9 cellular contexts compared by ENCODE assay signal in the genomic region with DNA sequence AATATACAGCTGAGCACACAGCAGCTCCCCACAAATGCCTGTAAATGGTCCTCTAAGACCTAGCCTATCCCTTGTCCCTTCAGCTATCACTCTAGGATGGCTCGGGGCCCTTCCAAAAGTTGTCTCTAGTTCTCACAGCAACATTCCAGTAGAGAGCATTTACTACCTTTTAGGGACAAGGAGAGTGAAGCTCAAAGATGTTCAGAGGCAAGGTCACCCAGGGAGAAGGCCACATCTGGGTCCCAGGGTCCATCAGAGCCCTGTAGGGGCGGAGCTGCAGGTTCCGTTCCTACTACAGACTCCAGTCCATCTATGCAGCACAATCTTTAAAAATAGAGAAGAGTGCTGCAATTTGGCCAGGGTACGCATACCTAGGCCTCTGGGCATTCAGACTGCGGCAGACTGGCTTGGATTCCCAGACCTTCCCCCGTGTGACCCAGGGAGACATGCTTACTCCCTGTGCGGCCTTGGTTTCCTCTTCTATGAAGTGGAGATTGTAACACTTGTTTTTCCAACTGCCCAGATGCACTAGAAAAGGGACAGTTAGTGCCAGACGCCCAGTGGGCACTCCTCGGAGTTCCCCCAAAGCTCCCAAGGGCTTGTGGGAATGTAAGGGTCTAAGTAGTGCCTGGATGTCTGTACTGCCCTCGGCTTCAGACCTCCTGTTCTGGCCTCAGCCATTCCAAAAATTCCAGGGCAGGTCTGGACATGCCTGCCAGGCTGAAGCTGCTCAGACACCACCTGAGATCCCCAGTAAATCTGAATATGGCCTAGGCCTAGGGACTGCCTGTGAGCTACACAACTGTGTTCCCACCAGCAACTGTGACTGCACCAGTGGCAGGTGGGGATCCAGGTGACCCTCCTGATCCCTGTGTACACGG. TPM values are rescaled to one million over a fixed set of nuclear protein-coding genes. Genes with fewer than 3 reads are reported as not detected.
DNase-seq lines count a peak whose midpoint lies in the region; ATAC-seq, FAIRE-seq and TF ChIP-seq lines count a peak whose summit lies in the region.
"Had no signal": no experiment of that assay in that cellular context is flagged by ENCODE, and none has a peak within 500 bp of the region (broad histone marks: within the 10 kb centered on the region; RNA-seq: fewer than 3 reads in every experiment).

No MANE protein-coding gene starts in this region.

- H3K4me3 ChIP-seq in Caco-2 (ENCODE audit: low read depth, low read length) = no peak overlapping the region
- H3K4me3 ChIP-seq in foreskin fibroblast (ENCODE audit: low read depth in 1 of 2, low read length in 2 of 2) = peak overlapping the region; percentile 84 to 86

- TF ChIP-seq CTCF in Caco-2 (IDR thresholded peaks at IDR 0.05; ENCODE audit: insufficient read depth in 1 of 2, low read depth in 1 of 2, low read length in 1 of 2, severe bottlenecking in 1 of 2, unreplicated experiment in 1 of 2) = no peak
- no peak for TF ChIP-seq CTCF in foreskin fibroblast (IDR thresholded peaks at IDR 0.05; ENCODE audit: low read depth, low read length)

- H3K27ac Mint-ChIP-seq in Caco-2 (ENCODE audit: unreplicated experiment) = peak overlapping the region; percentile 93

- H3K36me3 ChIP-seq in Caco-2 (ENCODE audit: control insufficient read depth, insufficient read depth, low read length) = peaks cover 8% of the 10 kb centered on the region

- H3K36me3 Mint-ChIP-seq in Caco-2 (ENCODE audit: insufficient read depth, unreplicated experiment) = peaks cover 55% of the 10 kb centered on the region

- H3K9me3 Mint-ChIP-seq in Caco-2 (ENCODE audit: unreplicated experiment) = no peaks in the 10 kb centered on the region

- intact Hi-C loops in Caco-2 (cut with micrococcal nuclease; ENCODE audit: unreplicated experiment) = no loop called here

- no peak for FAIRE-seq in GM12892 (lab: Jason Lieb, UNC)

- DNase-seq in Caco-2 (peak; percentile 82 to 91), foreskin fibroblast (no peak), renal cortical epithelial cell (ENCODE audit: low read depth) (peak; percentile 13), amygdala (lab: John Stamatoyannopoulos, UW) (no peak), pons (ENCODE audit: low spot score) (no peak), GM12892 (ENCODE audit: insufficient read length) (no peak), HEK293T (ENCODE audit: extremely low spot score) (no peak)
- DNase-seq: HCEC 1CT had no signal

- ATAC-seq in SK-N-SH treated with all-trans-retinoic acid at 6 μM for 48 hours = no peak

- no peak for TF ChIP-seq POLR2A in GM12892 (IDR thresholded peaks at IDR 0.05; ENCODE audit: low read depth, low read length)

- no peaks in the 10 kb centered on the region for H3K9me3 ChIP-seq in Caco-2

- no peaks in the 10 kb centered on the region for H3K27me3 Mint-ChIP-seq in Caco-2 (ENCODE audit: insufficient read depth, unreplicated experiment)

- CTCF ChIA-PET in Caco-2 (lab: Charles Lee) (interaction anchor here (0.5 to 1.5 kb wide), 5 partner anchors 22 to 552 kb away, joined by 3 to 7 read pairs (median 3); a partner anchor contains a TSS), HEK293T (lab: Yijun Ruan, JAX) (interaction anchor here (0.6 to 1.2 kb wide), 4 partner anchors 26 to 100 kb away, joined by 3 to 4 read pairs (median 3); no protein-coding TSS in a partner anchor)

- H3K4me1 ChIP-seq in Caco-2 = peaks cover 29% of the 10 kb centered on the region

- POLR2A ChIA-PET in Caco-2 (lab: Charles Lee) (interaction anchor here (0.6 to 1.3 kb wide), 8 partner anchors 28 to 777 kb away, joined by 3 to 9 read pairs (median 3); a partner anchor contains a TSS), HEK293T (lab: Yijun Ruan, JAX) (interaction anchor here (1.1 to 1.2 kb wide), 3 partner anchors 9 to 306 kb away, joined by 3 to 5 read pairs (median 3); a partner anchor contains a TSS)

- TSS peak; percentile 33 for BruUV-seq in Caco-2 (replicated peaks; lab: Mats Ljungman, UMichigan)

- peak overlapping the region; percentile 89 for H3K4me3 Mint-ChIP-seq in Caco-2 (ENCODE audit: unreplicated experiment)

- peaks cover 35% of the 10 kb centered on the region for H3K4me1 Mint-ChIP-seq in Caco-2 (ENCODE audit: low read depth, unreplicated experiment)

- H3K27me3 ChIP-seq in Caco-2 (replicated peaks; ENCODE audit: control insufficient read depth, insufficient read depth, low read length) = no peaks in the 10 kb centered on the region

TF ChIP-seq in SK-N-SH treated with all-trans-retinoic acid at 6 μM for 48 hours, 23 proteins besides CTCF, POLR2A, EP300 and RAD21:
- TF ChIP-seq RARB (CRISPR knock-in tag; IDR thresholded peaks at IDR 0.05) = no peak
- 0 out of 2 replicates have a peak, but pooled peaks have one; percentile 38 for TF ChIP-seq ZC3H10 (CRISPR knock-in tag; IDR thresholded peaks at IDR 0.05)

TF ChIP-seq in HEK293T, 16 proteins besides CTCF, POLR2A, EP300 and RAD21:
- no peak for TF ChIP-seq FOXA1 (IDR thresholded peaks at IDR 0.05)
- TF ChIP-seq SP1 (IDR thresholded peaks at IDR 0.05) = no peak
- no peak for TF ChIP-seq BHLHE40 (IDR thresholded peaks at IDR 0.05; ENCODE audit: borderline replicate concordance)
- TF ChIP-seq NFRKB (IDR thresholded peaks at IDR 0.05) = no peak
- TF ChIP-seq ELF4 (IDR thresholded peaks at IDR 0.05) = no peak
- TF ChIP-seq HDGF (IDR thresholded peaks at IDR 0.05; ENCODE audit: borderline replicate concordance) = no peak
- no peak for TF ChIP-seq ZNF384 (IDR thresholded peaks at IDR 0.05)
TF ChIP-seq in HEK293T: peak in this region for 0.

RNA-seq across cellular contexts. Expression of a gene that starts 2.5 kb away (rescaled TPM):
- total RNA-seq in Caco-2 (2022) (97.0 and 107 TPM in 2 replicates), renal cortical epithelial cell (42.0 and 104 TPM in 2 replicates)
- polyA plus RNA-seq in GM12892 (2012; ENCODE audit: missing spikeins) = 22.4 TPM

RNA-seq across cellular contexts. Expression of a gene that starts 14.4 kb away (rescaled TPM):
- total RNA-seq in Caco-2 (2022) (not detected in 2 replicates), renal cortical epithelial cell (not detected in 2 replicates)
- 0.30 TPM for polyA plus RNA-seq in GM12892 (2012; ENCODE audit: missing spikeins)

RNA-seq across cellular contexts. Expression of a gene that starts 22.0 kb away (rescaled TPM):
- total RNA-seq in Caco-2 (2022) (26.3 and 33.3 TPM in 2 replicates), renal cortical epithelial cell (2.1 and 5.8 TPM in 2 replicates)
- 11.3 TPM for polyA plus RNA-seq in GM12892 (2012; ENCODE audit: missing spikeins)

RNA-seq across cellular contexts. Expression of a gene that starts 29.3 kb away (rescaled TPM):
- total RNA-seq in Caco-2 (2022) = 26.9 and 31.6 TPM in 2 replicates
- 26.4 and 143 TPM in 2 replicates for total RNA-seq in renal cortical epithelial cell
- polyA plus RNA-seq in GM12892 (2012; ENCODE audit: missing spikeins) = 130 TPM

RNA-seq across cellular contexts. Expression of a gene that starts 33.4 kb away (rescaled TPM):
- not detected in 2 replicates for total RNA-seq in Caco-2 (2022)
- not detected in 2 replicates for total RNA-seq in renal cortical epithelial cell
- 2.2 TPM for polyA plus RNA-seq in GM12892 (2012; ENCODE audit: missing spikeins)

Comparison
In these comparisons a context has a peak if more than half of its experiments do, and no peak if none do; other contexts are left out.
1. DNase-seq: peak in Caco-2 (2 of 2) and renal cortical epithelial cell (single experiment); none in foreskin fibroblast (0 of 2), amygdala (0 of 56), pons (single experiment), GM12892 (single experiment) and HEK293T (single experiment).